23 cellular contexts compared by ENCODE assay signal in the genomic region with DNA sequence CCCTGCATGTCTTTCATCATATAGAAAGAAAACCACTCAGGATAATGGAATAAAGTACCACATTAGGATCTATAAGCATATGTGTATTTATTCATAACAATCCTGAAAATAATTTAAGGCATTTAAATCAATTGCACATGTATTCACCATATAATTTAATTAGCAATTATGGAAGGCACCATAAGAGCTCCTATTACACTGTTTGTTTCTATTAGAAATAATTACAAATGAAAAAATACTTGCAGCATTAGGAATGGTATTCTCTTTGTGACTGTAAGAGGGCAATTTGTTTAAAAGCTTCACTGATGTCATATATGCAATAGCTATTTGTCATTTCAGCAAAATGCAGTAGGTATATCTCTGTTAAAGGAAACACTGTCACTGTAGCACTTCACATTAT.
"Had no signal": no experiment of that assay in that cellular context is flagged by ENCODE, and none has a peak within 500 bp of the region (broad histone marks: within the 10 kb centered on the region; RNA-seq: fewer than 3 reads in every experiment).

No MANE protein-coding gene starts in this region.

- H3K4me1 ChIP-seq: left ventricle myocardium inferior, right atrium auricular region, stomach, testis, thyroid gland, transverse colon, upper lobe of left lung, vagina had no signal

- H3K36me3 ChIP-seq: left ventricle myocardium inferior, ovary, right atrium auricular region, stomach, thyroid gland, transverse colon, upper lobe of left lung, vagina had no signal

- DNase-seq: islet precursor cell; left ventricle myocardium inferior; mesendoderm; naive B cell; natural killer cell; nephron progenitor cell; ovary; stimulated activated CD4-positive, alpha-beta T cell treated with anti-CD3 and anti-CD28 coated beads, Interleukin-12 subunit alpha, Interleukin-12 subunit beta, amount 100 ng/mL, for 4 hours; stimulated activated CD4-positive, alpha-beta T cell treated with anti-CD3 and anti-CD28 coated beads, Interleukin-15, amount 100 ng/mL, for 24 hours; stimulated activated CD4-positive, alpha-beta T cell treated with anti-CD3 and anti-CD28 coated beads, Interleukin-2, amount 100 ng/mL, for 24 hours; stimulated activated CD4-positive, alpha-beta T cell treated with anti-CD3 and anti-CD28 coated beads, Interleukin-4, amount 100 ng/mL, for 1 hour; stimulated activated naive B cell treated with anti-CD40 and anti-IgM and Interleukin-4, amounts not matched to agents 10 μg/mL and 1 μg/mL and 100 μg/mL, for 72 hours; stimulated activated naive CD8-positive, alpha-beta T cell treated with anti-CD3 and anti-CD28 coated beads, Interleukin-15, Interleukin-2, amounts not matched to agents 100 U/mL and 50 U/mL, for 24 hours; stomach; testis; thyroid gland; transverse colon; upper lobe of left lung had no signal

- H3K4me3 ChIP-seq: left ventricle myocardium inferior, lung, ovary, right atrium auricular region, skin epidermis, stomach, testis, thyroid gland, transverse colon, upper lobe of left lung, vagina had no signal

- ATAC-seq: natural killer cell; sciatic nerve; stimulated activated naive B cell treated with anti-CD40 and anti-IgM and Interleukin-4, amounts not matched to agents 10 μg/mL and 1 μg/mL and 100 μg/mL, for 72 hours; stimulated activated naive CD8-positive, alpha-beta T cell treated with anti-CD3 and anti-CD28 coated beads, Interleukin-15, Interleukin-2, amounts not matched to agents 100 U/mL and 50 U/mL, for 24 hours had no signal

- H3K27ac ChIP-seq: left ventricle myocardium inferior, ovary, right atrium auricular region, skin epidermis, stomach, testis, thyroid gland, transverse colon, upper lobe of left lung, vagina had no signal

- H3K9me3 ChIP-seq: left ventricle myocardium inferior, ovary, right atrium auricular region, testis, thyroid gland, transverse colon, upper lobe of left lung, vagina had no signal

- H3K27me3 ChIP-seq: ovary, right atrium auricular region, stomach, testis, thyroid gland, transverse colon, upper lobe of left lung, vagina had no signal
